ENCODE assay signal across 21 cellular contexts in the genomic region with DNA sequence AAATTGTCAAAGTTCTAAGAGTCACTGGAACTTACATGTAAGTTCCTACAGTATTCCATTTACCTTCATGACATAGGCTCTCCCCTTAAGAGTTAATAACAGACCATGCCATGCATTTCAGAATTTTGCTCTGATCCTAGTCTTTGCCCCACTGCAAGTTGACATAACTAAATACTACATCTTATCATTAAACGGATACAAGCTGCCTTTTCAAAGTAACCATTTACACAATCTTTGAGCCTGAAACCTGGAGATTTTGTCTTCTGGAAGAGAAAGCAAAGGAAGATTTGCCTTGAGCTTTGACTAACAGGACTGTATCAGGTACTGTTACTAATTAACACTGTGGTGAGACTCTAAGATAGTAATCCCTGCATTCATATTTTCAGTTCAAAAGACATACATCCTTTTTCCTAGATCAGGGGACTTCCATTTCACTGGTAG. TPM values are rescaled to one million over a fixed set of nuclear protein-coding genes. Genes with fewer than 3 reads are reported as not detected.
DNase-seq lines count a peak whose midpoint lies in the region; ATAC-seq and TF ChIP-seq lines count a peak whose summit lies in the region.
"Had no signal": no experiment of that assay in that cellular context is flagged by ENCODE, and none has a peak within 500 bp of the region (broad histone marks: within the 10 kb centered on the region; RNA-seq: fewer than 3 reads in every experiment).

No MANE protein-coding gene starts in this region.

- DNase-seq in activated CD4-positive, alpha-beta T cell treated with anti-CD3 and anti-CD28 coated beads for 4 hours = no peak
- DNase-seq in RWPE1 (ENCODE audit: low spot score) (no peak), left ventricle myocardium superior (no peak), Right ventricle myocardium inferior (ENCODE audit: missing footprints) (no peak)
- DNase-seq: dermis blood vessel endothelial cell, foreskin keratinocyte, Kasumi-1, left cardiac atrium, mucosa of descending colon, NCI-H1105 treated with DMSO at 0.1 percent for 48 hours, NCI-H748 treated with DMSO at 0.1 percent for 48 hours had no signal

- POLR2A ChIA-PET in RWPE1 (lab: Yijun Ruan, JAX; ENCODE audit: low non-redundant PET) = no interaction called here

- intact Hi-C loops in left ventricle myocardium superior (cut with micrococcal nuclease) (no loop called here), Right ventricle myocardium inferior (cut with DNase I) (no loop called here)

- TF ChIP-seq CTCF in RWPE1 (conservative IDR thresholded peaks at IDR 0.05; ENCODE audit: low read depth) = no peak

- CTCF ChIA-PET in RWPE1 (lab: Yijun Ruan, JAX) = interaction anchor here (0.5 kb wide), 1 partner anchor 487 kb away, joined by 4 read pairs; no protein-coding TSS in a partner anchor

- no peak overlapping the region for H3K27ac ChIP-seq in RWPE1
- H3K27ac ChIP-seq: foreskin keratinocyte, SJSA1 had no signal

- ATAC-seq in GM21381 (IDR thresholded peaks at IDR 0.05; ENCODE audit: unreplicated experiment) = peak; percentile 80
- ATAC-seq in HG02938 (IDR thresholded peaks at IDR 0.05; ENCODE audit: unreplicated experiment) = peak; percentile 80
- ATAC-seq in HG03558 (IDR thresholded peaks at IDR 0.05; ENCODE audit: extremely low read depth, unreplicated experiment) = peak; percentile 57
- no peak for ATAC-seq in left ventricle myocardium superior
- no peak for ATAC-seq in Right ventricle myocardium inferior
- ATAC-seq: activated T-helper 17 cell treated with anti-CD3 and anti-CD28 coated beads, Interleukin-2, amount 50 U/mL, for 72 hours; foreskin keratinocyte; left cardiac atrium; mucosa of descending colon; WTC11 had no signal

RNA-seq across cellular contexts. Expression of a gene that starts 9.3 kb away (rescaled TPM):
- total RNA-seq in left ventricle myocardium superior (not detected), Right ventricle myocardium inferior (not detected)
- total RNA-seq: activated CD8-positive, alpha-beta memory T cell treated with anti-CD3 and anti-CD28 coated beads for 36 hours; activated T-helper 17 cell treated with anti-CD3 and anti-CD28 coated beads, Interleukin-2, amount 50 U/mL, for 72 hours; dermis blood vessel endothelial cell; foreskin keratinocyte; HT1080; left cardiac atrium; mucosa of descending colon; SJSA1; T-helper 2 cell treated with Interferon-gamma antibody and Interleukin-4, amounts not matched to agents 100 ng/mL and 5 ng/mL, for 36 hours; temporal lobe had no signal

Comparison
In these comparisons a context has a peak if more than half of its experiments do, and no peak if none do; other contexts are left out.
1. ATAC-seq: peak in GM21381 (single experiment), HG02938 (single experiment) and HG03558 (single experiment); none in left ventricle myocardium superior (single experiment) and Right ventricle myocardium inferior (single experiment).